ENCODE assay signal across 29 cellular contexts in genomic region chr5:5364932-5365331, GRCh38.
DNase-seq lines count a peak whose midpoint lies in the region; ATAC-seq, FAIRE-seq and TF ChIP-seq lines count a peak whose summit lies in the region.
"Had no signal": no experiment of that assay in that cellular context is flagged by ENCODE, and none has a peak within 500 bp of the region (broad histone marks: within the 10 kb centered on the region; RNA-seq: fewer than 3 reads in every experiment).

No MANE protein-coding gene starts in this region.

- no peaks in the 10 kb centered on the region for H3K9me3 ChIP-seq in HEK293 (ENCODE audit: control insufficient read depth, insufficient read depth, low read depth, low read length)
- H3K9me3 ChIP-seq: esophagus muscularis mucosa, heart left ventricle, lower lobe of right lung, psoas muscle, thoracic aorta, uterus had no signal

- CTCF ChIA-PET in HEK293 (lab: Yijun Ruan, JAX), result no interaction called here

- H3K27ac ChIP-seq in HEK293 (ENCODE audit: extremely low read depth, low read depth, low read length), result no peak overlapping the region
- H3K27ac ChIP-seq: esophagus muscularis mucosa, foreskin keratinocyte, heart left ventricle, lower lobe of right lung, psoas muscle, thoracic aorta, uterus had no signal

- TF ChIP-seq CTCF in HEK293 (tag by site-specific recombination; IDR thresholded peaks at IDR 0.05), result no peak
- TF ChIP-seq CTCF in D721Med (IDR thresholded peaks at IDR 0.05; ENCODE audit: insufficient read depth, missing control alignments), result no peak

- ATAC-seq in GM19023 (IDR thresholded peaks at IDR 0.05; ENCODE audit: unreplicated experiment), result peak; percentile 83
- ATAC-seq in HG03378 (IDR thresholded peaks at IDR 0.05; ENCODE audit: unreplicated experiment), result peak; percentile 53
- no peak for ATAC-seq in GM21717 (IDR thresholded peaks at IDR 0.05; ENCODE audit: unreplicated experiment)
- ATAC-seq in GM21381 (IDR thresholded peaks at IDR 0.05; ENCODE audit: unreplicated experiment), result no peak
- ATAC-seq: activated CD4-positive, alpha-beta T cell treated with anti-CD3 and anti-CD28 coated beads for 36 hours; foreskin keratinocyte; heart left ventricle; K562; lower lobe of right lung; natural killer cell; psoas muscle had no signal

- no peak for FAIRE-seq in D721Med (lab: Jason Lieb, UNC)
- FAIRE-seq: GM12891, H54, HTR-8/SVneo, K562 had no signal

- no peaks in the 10 kb centered on the region for H3K36me3 ChIP-seq in HEK293 (ENCODE audit: control insufficient read depth in 2 of 2, insufficient read depth in 1 of 2, low read length in 2 of 2)
- H3K36me3 ChIP-seq: esophagus muscularis mucosa, heart left ventricle, lower lobe of right lung, thoracic aorta, uterus had no signal

- POLR2A ChIA-PET in HEK293 (lab: Yijun Ruan, JAX), result no interaction called here

- H3K4me3 ChIP-seq in HEK293 (ENCODE audit: low read depth, low read length), result no peak overlapping the region
- H3K4me3 ChIP-seq: esophagus muscularis mucosa, heart left ventricle, K562, lower lobe of right lung, psoas muscle, thoracic aorta, uterus had no signal

- H3K4me1 ChIP-seq in HEK293 (ENCODE audit: control insufficient read depth, insufficient read depth, low read length), result peaks cover 19% of the 10 kb centered on the region
- H3K4me1 ChIP-seq: foreskin keratinocyte, lower lobe of right lung, psoas muscle, uterus had no signal

- no peak for DNase-seq in activated CD8-positive, alpha-beta memory T cell treated with anti-CD3 and anti-CD28 coated beads for 24 hours
- DNase-seq in D721Med (ENCODE audit: insufficient read length, low spot score), result no peak
- DNase-seq: activated CD4-positive, alpha-beta T cell treated with anti-CD3 and anti-CD28 coated beads for 36 hours; activated gamma-delta T cell; activated T-cell treated with anti-CD3 and anti-CD28 coated beads, Interleukin-2, amount 50 U/mL, for 1 hour; Calu3; central memory CD4-positive, alpha-beta T cell; foreskin keratinocyte; heart left ventricle; lower lobe of right lung; natural killer cell; NCI-H1417; NCI-H510A treated with DMSO at 0.1 percent for 48 hours; occipital lobe; psoas muscle; Right ventricle myocardium superior; stimulated activated CD4-positive, alpha-beta T cell treated with anti-CD3 and anti-CD28 coated beads, Interleukin-15, amount 100 ng/mL, for 24 hours; uterus had no signal

TF ChIP-seq in HEK293, 187 proteins besides CTCF, POLR2A, EP300 and RAD21:
- TF ChIP-seq PRDM1 (tag by site-specific recombination; IDR thresholded peaks at IDR 0.05) (no peak), ZNF654 (tag by site-specific recombination; IDR thresholded peaks at IDR 0.05; ENCODE audit: low read depth) (no peak), ZNF518A (tag by site-specific recombination; conservative IDR thresholded peaks at IDR 0.05; ENCODE audit: low read depth) (no peak), ZNF513 (tag by site-specific recombination; IDR thresholded peaks at IDR 0.05) (no peak), ZNF544 (tag by site-specific recombination; IDR thresholded peaks at IDR 0.05) (no peak), ZIC2 (tag by site-specific recombination; IDR thresholded peaks at IDR 0.05) (peak; percentile 30; the same call in 1 of the 2 replicates), ZSCAN30 (tag by site-specific recombination; IDR thresholded peaks at IDR 0.05) (no peak)

Comparison
In these comparisons a context has a peak if more than half of its experiments do, and no peak if none do; other contexts are left out.
1. ATAC-seq: peak in GM19023 (single experiment) and HG03378 (single experiment); none in GM21717 (single experiment) and GM21381 (single experiment).